In genomic region chr12:100263131-100263530, GRCh38 we compare ENCODE assay signal across 22 cellular contexts. TPM values are rescaled to one million over a fixed set of nuclear protein-coding genes. Genes with fewer than 3 reads are reported as not detected.
DNase-seq lines count a peak whose midpoint lies in the region; ATAC-seq, FAIRE-seq and TF ChIP-seq lines count a peak whose summit lies in the region.
"Had no signal": no experiment of that assay in that cellular context is flagged by ENCODE, and none has a peak within 500 bp of the region (broad histone marks: within the 10 kb centered on the region; RNA-seq: fewer than 3 reads in every experiment).

No MANE protein-coding gene starts in this region.

- H3K4me2 ChIP-seq in IMR-90 (ENCODE audit: low read depth, low read length) (no peak overlapping the region), K562 (ENCODE audit: insufficient read depth, low read length) (no peak overlapping the region)
- H3K4me2 ChIP-seq: BLaER1 treated with 17β-estradiol and CSF1 and Interleukin-3, amounts not matched to agents 10 nM and 100 nM had no signal

- no peak for TF ChIP-seq RAD21 in IMR-90 (IDR thresholded peaks at IDR 0.05; ENCODE audit: low read length)
- no peak for TF ChIP-seq RAD21 in K562 (CRISPR knock-in tag; conservative IDR thresholded peaks at IDR 0.05 in 1 of 2, IDR thresholded peaks at IDR 0.05 in 1 of 2)

- no peak overlapping the region for H2BK15ac ChIP-seq in IMR-90 (ENCODE audit: low read depth, low read length)

- H2AK9ac ChIP-seq in IMR-90 (replicated peaks; ENCODE audit: low read depth, low read length, poor library complexity) = no peak overlapping the region

- H2BK5ac ChIP-seq in IMR-90 (ENCODE audit: low read depth, low read length, poor library complexity, severe bottlenecking) = no peak overlapping the region

- H3K36me3 Mint-ChIP-seq in natural killer cell treated with Interleukin-12 subunit alpha and Interleukin-12 subunit beta and Interleukin-15 and Interleukin-18, amount 100 ng/mL, for 72 hours = no peaks in the 10 kb centered on the region

- H3K27me3 ChIP-seq in A673 (replicated peaks; ENCODE audit: insufficient read depth, low read depth, low read length, poor library complexity) (no peaks in the 10 kb centered on the region), IMR-90 (ENCODE audit: control insufficient read depth, insufficient read depth, low read length) (no peaks in the 10 kb centered on the region), K562 (ENCODE audit: control insufficient read depth in 2 of 2, insufficient read depth in 2 of 2, low read length in 2 of 2) (no peaks in the 10 kb centered on the region)
- H3K27me3 ChIP-seq: BLaER1 treated with 17β-estradiol and CSF1 and Interleukin-3, amounts not matched to agents 10 nM and 100 nM had no signal

- peaks cover 6% of the 10 kb centered on the region in 2 donors for H3K4me1 Mint-ChIP-seq in natural killer cell treated with Interleukin-12 subunit alpha and Interleukin-12 subunit beta and Interleukin-15 and Interleukin-18, amount 100 ng/mL, for 72 hours (ENCODE audit: low read depth in 2 of 2)

- H3K4me3 ChIP-seq in A673 (ENCODE audit: low read depth, low read length, poor library complexity, severe bottlenecking) (no peak overlapping the region), IMR-90 (ENCODE audit: insufficient read depth, low read depth, low read length) (no peak overlapping the region), K562 (no peak overlapping the region)
- H3K4me3 ChIP-seq: BLaER1 treated with 17β-estradiol and CSF1 and Interleukin-3, amounts not matched to agents 10 nM and 100 nM had no signal

- H3K9me3 ChIP-seq in A673 (ENCODE audit: low read depth, low read length, poor library complexity, severe bottlenecking) (no peaks in the 10 kb centered on the region), IMR-90 (ENCODE audit: control insufficient read depth, insufficient read depth, low read length) (no peaks in the 10 kb centered on the region), K562 (replicated peaks; ENCODE audit: control insufficient read depth, insufficient read depth, low read depth, low read length) (no peaks in the 10 kb centered on the region)
- H3K9me3 ChIP-seq: BLaER1 treated with 17β-estradiol and CSF1 and Interleukin-3, amounts not matched to agents 10 nM and 100 nM; Caco-2 had no signal

- H3K9me1 ChIP-seq in IMR-90 (ENCODE audit: insufficient read depth, low read length) (0 out of 2 replicates have a peak, but pooled peaks cover 3% of the 10 kb centered on the region), K562 (ENCODE audit: control insufficient read depth, insufficient read depth, low read length) (no peaks in the 10 kb centered on the region)

- no peak overlapping the region for H3K14ac ChIP-seq in IMR-90 (replicated peaks; ENCODE audit: low read depth, low read length)

- no peak overlapping the region for H2AK5ac ChIP-seq in IMR-90 (ENCODE audit: low read depth, low read length)

- H2AFZ ChIP-seq in IMR-90 (replicated peaks; ENCODE audit: low read length, poor library complexity) (peak overlapping the region; percentile 32), K562 (ENCODE audit: low read depth, low read length) (no peak overlapping the region)

- H3K9me3 Mint-ChIP-seq in natural killer cell treated with Interleukin-12 subunit alpha and Interleukin-12 subunit beta and Interleukin-15 and Interleukin-18, amount 100 ng/mL, for 72 hours = no peaks in the 10 kb centered on the region
- H3K9me3 Mint-ChIP-seq: CD4-positive, alpha-beta T cell; CD8-positive, alpha-beta T cell had no signal

- H4K91ac ChIP-seq in IMR-90 (ENCODE audit: insufficient read depth, low read depth, low read length) = no peak overlapping the region

- no CpG with 5 or more reads among the region's 5 CpGs for WGBS in IMR-90 (ENCODE audit: extremely low coverage in 2 of 2, insufficient read length in 1 of 2), 2 experiments
- whole genome bisulfite sequencing in K562 (ENCODE audit: insufficient coverage, low coverage, missing lambda C conversion rate) = 65% methylated on average over 5 of the region's 5 CpGs

- H4K5ac ChIP-seq in IMR-90 (ENCODE audit: low read depth, low read length) = no peak overlapping the region

- ATAC-seq in IMR-90 (ENCODE audit: low read depth) (no peak), K562 (no peak), HG03521 (IDR thresholded peaks at IDR 0.05; ENCODE audit: unreplicated experiment) (no peak), HG02938 (IDR thresholded peaks at IDR 0.05; ENCODE audit: unreplicated experiment) (no peak)
- no peak for ATAC-seq in natural killer cell treated with Interleukin-12 subunit alpha and Interleukin-12 subunit beta and Interleukin-15 and Interleukin-18, amount 100 ng/mL, for 72 hours
- ATAC-seq: CD8-positive, alpha-beta T cell had no signal

- in situ Hi-C loops in IMR-90 (cut with MboI; ENCODE audit: low sequenced_read_pairs) = no loop called here
- in situ Hi-C loops in K562 (cut with MboI) = no loop called here

- H3K27ac ChIP-seq in A673 (ENCODE audit: low read depth, low read length, poor library complexity, severe bottlenecking) = no peak overlapping the region
- H3K27ac ChIP-seq in IMR-90 (ENCODE audit: insufficient read depth, low read length) = no peak overlapping the region
- no peak overlapping the region for H3K27ac ChIP-seq in K562 (ENCODE audit: extremely low read depth, low read depth, low read length)
- H3K27ac ChIP-seq: BLaER1 treated with 17β-estradiol and CSF1 and Interleukin-3, amounts not matched to agents 10 nM and 100 nM; C4-2B had no signal

- CTCF ChIA-PET in A673 (lab: Charles Lee) (no interaction called here), IMR-90 (lab: Yijun Ruan, JAX) (no interaction called here), K562 (lab: Yijun Ruan, JAX; ENCODE audit: low intra/inter-chr PET ratio) (no interaction called here)

- H3K4me1 ChIP-seq in A673 (ENCODE audit: insufficient read depth, low read length, poor library complexity, severe bottlenecking) = peaks cover 22% of the 10 kb centered on the region
- H3K4me1 ChIP-seq in IMR-90 (ENCODE audit: control insufficient read depth, insufficient read depth, low read length) = peaks cover 2% of the 10 kb centered on the region; the same call in 1 of the 2 replicates
- H3K4me1 ChIP-seq in K562 (replicated peaks in 1 of 2; ENCODE audit: control insufficient read depth in 2 of 2, insufficient read depth in 2 of 2, low read length in 2 of 2) = peaks cover 0 to 6% of the 10 kb centered on the region in 2 experiments; a peak in 1 of 5 replicates
- H3K4me1 ChIP-seq: Caco-2 had no signal

- TF ChIP-seq EP300 in K562 (IDR thresholded peaks at IDR 0.05; ENCODE audit: low read length) = no peak

- no peak overlapping the region for H2BK20ac ChIP-seq in IMR-90 (ENCODE audit: low read depth, low read length)

- no peak overlapping the region for H3K9ac ChIP-seq in IMR-90 (ENCODE audit: low read depth, low read length)
- no peak overlapping the region for H3K9ac ChIP-seq in K562 (ENCODE audit: insufficient read depth in 1 of 2, low read depth in 2 of 2, low read length in 2 of 2)
- H3K9ac ChIP-seq: BLaER1 treated with 17β-estradiol and CSF1 and Interleukin-3, amounts not matched to agents 10 nM and 100 nM had no signal

- no peak overlapping the region for H3K4ac ChIP-seq in IMR-90 (ENCODE audit: low read depth, low read length)

- peak; percentile 18 for DNase-seq in A673 (ENCODE audit: low spot score)
- no peak for DNase-seq in IMR-90
- DNase-seq in K562 (ENCODE audit: extremely low read depth in 1 of 4, low spot score in 3 of 4) = no peak
- DNase-seq in natural killer cell treated with Interleukin-12 subunit alpha and Interleukin-12 subunit beta and Interleukin-15 and Interleukin-18, amount 100 ng/mL, for 72 hours (ENCODE audit: low spot score) = no peak
- DNase-seq: 8988T; AML-193; Caco-2; Calu3; CD4-positive, alpha-beta T cell; CD8-positive, alpha-beta T cell; DMS79 treated with DMSO at 0.1 percent for 48 hours; GF-D8 had no signal

- H3K36me3 ChIP-seq in A673 (ENCODE audit: insufficient read depth, low read length, poor library complexity, severe bottlenecking) = no peaks in the 10 kb centered on the region
- H3K36me3 ChIP-seq in IMR-90 (ENCODE audit: control insufficient read depth, insufficient read depth, low read length) = no peaks in the 10 kb centered on the region
- no peaks in the 10 kb centered on the region for H3K36me3 ChIP-seq in K562 (ENCODE audit: control insufficient read depth, insufficient read depth, low read length)
- H3K36me3 ChIP-seq: BLaER1 treated with 17β-estradiol and CSF1 and Interleukin-3, amounts not matched to agents 10 nM and 100 nM had no signal

- H4K8ac ChIP-seq in IMR-90 (ENCODE audit: low read depth in 2 of 2, low read length in 2 of 2) = no peak overlapping the region

- POLR2A ChIA-PET in A673 (lab: Charles Lee; ENCODE audit: low non-redundant PET) = no interaction called here
- POLR2A ChIA-PET in IMR-90 (lab: Charles Lee; ENCODE audit: unreplicated experiment) = no interaction called here
- POLR2A ChIA-PET in K562 (lab: Yijun Ruan, JAX) = no interaction called here

- BruUV-seq in A673 (replicated peaks; lab: Mats Ljungman, UMichigan) = no TSS peak
- BruUV-seq in IMR-90 (replicated peaks; lab: Mats Ljungman, UMichigan) = no TSS peak
- no TSS peak for BruUV-seq in K562 (replicated peaks; lab: Mats Ljungman, UMichigan)

- H3K79me2 ChIP-seq in K562 (ENCODE audit: control insufficient read depth, insufficient read depth, low read length) = peaks cover 15% of the 10 kb centered on the region

- H3K56ac ChIP-seq in IMR-90 (ENCODE audit: extremely low read depth, insufficient read depth, low read length) = no peak overlapping the region

- intact Hi-C loops in A673 (cut with micrococcal nuclease; ENCODE audit: unreplicated experiment) (no loop called here), IMR-90 (cut with micrococcal nuclease) (no loop called here), K562 (cut with micrococcal nuclease) (no loop called here)

- TF ChIP-seq CTCF in A673 (conservative IDR thresholded peaks at IDR 0.05; ENCODE audit: low read depth, low read length) (no peak), IMR-90 (conservative IDR thresholded peaks at IDR 0.05; ENCODE audit: low read depth, low read length) (no peak), K562 (IDR thresholded peaks at IDR 0.05 in 2 of 3, conservative IDR thresholded peaks at IDR 0.05 in 1 of 3; ENCODE audit: insufficient read depth in 2 of 3, low read depth in 1 of 3, low read length in 3 of 3) (no peak)

- H4K20me1 ChIP-seq in IMR-90 (ENCODE audit: insufficient read depth, low read length) (no peaks in the 10 kb centered on the region; the same call in none of the 2 replicates), K562 (replicated peaks; ENCODE audit: control insufficient read depth, insufficient read depth, low read length) (no peaks in the 10 kb centered on the region)

- H2BK120ac ChIP-seq in IMR-90 (ENCODE audit: low read depth, low read length) = no peak overlapping the region

- H3K27ac Mint-ChIP-seq in natural killer cell treated with Interleukin-12 subunit alpha and Interleukin-12 subunit beta and Interleukin-15 and Interleukin-18, amount 100 ng/mL, for 72 hours = no peak overlapping the region
- H3K27ac Mint-ChIP-seq: B cell; CD4-positive, alpha-beta T cell; CD8-positive, alpha-beta T cell had no signal

- peaks cover 0 to 5% of the 10 kb centered on the region in 2 donors for H3K27me3 Mint-ChIP-seq in natural killer cell treated with Interleukin-12 subunit alpha and Interleukin-12 subunit beta and Interleukin-15 and Interleukin-18, amount 100 ng/mL, for 72 hours
- H3K27me3 Mint-ChIP-seq: B cell; CD4-positive, alpha-beta T cell had no signal

- FAIRE-seq in K562 (lab: Jason Lieb, UNC) = no peak
- FAIRE-seq: A204.1, D721Med, G401.6, GM12891, GM19239 had no signal

- no peak for TF ChIP-seq POLR2A in IMR-90 (IDR thresholded peaks at IDR 0.05; ENCODE audit: low read depth, low read length)
- TF ChIP-seq POLR2A in K562 (conservative IDR thresholded peaks at IDR 0.05) = no peak

- dilution Hi-C loops in IMR-90 (cut with HindIII; ENCODE audit: low sequenced_read_pairs, unreplicated experiment) = no loop called here

- H3K4me3 Mint-ChIP-seq in natural killer cell treated with Interleukin-12 subunit alpha and Interleukin-12 subunit beta and Interleukin-15 and Interleukin-18, amount 100 ng/mL, for 72 hours = no peak overlapping the region
- H3K4me3 Mint-ChIP-seq: B cell; CD8-positive, alpha-beta T cell had no signal

- H3K79me1 ChIP-seq in IMR-90 (ENCODE audit: low read depth in 1 of 2, low read length in 2 of 2) = peaks cover 7 to 8% of the 10 kb centered on the region in 2 experiments; a peak in 3 of 4 replicates

- no peak overlapping the region for H3K18ac ChIP-seq in IMR-90 (ENCODE audit: low read depth, low read length)

- no peak overlapping the region for H3K23ac ChIP-seq in IMR-90 (ENCODE audit: low read depth, low read length)

RNA-seq across cellular contexts. Expression of gene DEPDC4, which starts 3.7 kb away (rescaled TPM):
- 2.0 and 3.2 TPM in 2 replicates for total RNA-seq in A673 (2021)
- 0.72 and 7.5 TPM in 2 replicates for total RNA-seq in IMR-90 (2012; rRNA removed)
- 0.39 and 0.79 TPM in 2 replicates for polyA plus RNA-seq in IMR-90 (2012; rRNA removed)
- polyA plus RNA-seq in IMR-90 (2012; cell fraction: cytosol; rRNA removed) = 0.08 and 4.5 TPM in 2 replicates
- polyA plus RNA-seq in IMR-90 (2012; cell fraction: nucleus; rRNA removed; ENCODE audit: low replicate concordance) = 3.2 TPM in 1 of 2 replicates, not detected in the other
- 2.5 and 13.4 TPM in 2 replicates for total RNA-seq in K562 (2011; cell fraction: chromatin; rRNA removed; ENCODE audit: low replicate concordance)
- 2.3 and 2.8 TPM in 2 replicates for total RNA-seq in K562 (2011; cell fraction: nucleolus; rRNA removed)
- 5.1 and 5.5 TPM in 2 replicates for total RNA-seq in K562 (2011; cell fraction: nucleoplasm; rRNA removed)
- total RNA-seq in K562 (2014; rRNA removed) = 3.0 and 3.6 TPM in 2 replicates
- total RNA-seq in K562 (2014; rRNA removed; fragmentation: Illumina TruSeq; extraction: Trizol) = 6.9 and 8.8 TPM in 2 replicates
- 4.6 and 5.0 TPM in 2 replicates for total RNA-seq in K562 (2015; rRNA removed; fragmentation: Illumina TruSeq; extraction: Trizol)
- 4.3 and 5.7 TPM in 2 replicates for total RNA-seq in K562 (2021)
- 5.2 and 9.5 TPM in 2 replicates for polyA plus RNA-seq in K562 (2011; rRNA removed)
- polyA plus RNA-seq in K562 (2011; cell fraction: cytosol; rRNA removed) = 0.73 and 1.1 TPM in 2 replicates
- 1.8 and 3.6 TPM in 2 replicates for polyA plus RNA-seq in K562 (2011; cell fraction: nucleus; rRNA removed)
- 4.3 and 7.1 TPM in 2 replicates for polyA plus RNA-seq in K562 (2012)
- polyA plus RNA-seq in K562 (2014; fragmentation: Illumina TruSeq; extraction: Trizol) = 7.3 and 8.3 TPM in 2 replicates
- 10 to 100 TPM; 11.9 to 13.2 TPM for polyA plus RNA-seq in K562 (2014; fragmentation: Nextera tagmentation; extraction: Ambion mirVana)
- polyA plus RNA-seq in K562 (2014; rRNA removed) = 5.6 and 7.4 TPM in 2 replicates
- 4.7 and 9.5 TPM in 2 replicates for polyA minus RNA-seq in K562 (2011; rRNA and poly(A)+ RNA removed)
- polyA minus RNA-seq in K562 (2011; cell fraction: cytosol; rRNA and poly(A)+ RNA removed) = 2.3 and 3.1 TPM in 2 replicates
- polyA minus RNA-seq in K562 (2011; cell fraction: nucleus; rRNA and poly(A)+ RNA removed) = 4.4 TPM in 2 replicates
- total RNA-seq in natural killer cell treated with Interleukin-12 subunit alpha and Interleukin-12 subunit beta and Interleukin-15 and Interleukin-18, amount 100 ng/mL, for 72 hours = 1 to 10 TPM in 1 of 2 donors, under 1 TPM in 1; 0.88 to 1.2 TPM

RNA-seq across cellular contexts. Expression of gene SCYL2, which starts 3.8 kb away (rescaled TPM):
- total RNA-seq in A673 (2021) (51.8 and 61.3 TPM in 2 replicates), IMR-90 (2012; rRNA removed) (52.0 and 67.2 TPM in 2 replicates), K562 (2014; rRNA removed) (27.3 and 28.2 TPM in 2 replicates), K562 (2014; rRNA removed; fragmentation: Illumina TruSeq; extraction: Trizol) (46.9 and 53.9 TPM in 2 replicates), K562 (2015; rRNA removed; fragmentation: Illumina TruSeq; extraction: Trizol) (42.3 and 49.0 TPM in 2 replicates), K562 (2021) (35.2 and 39.1 TPM in 2 replicates)
- polyA plus RNA-seq in IMR-90 (2012; rRNA removed) (13.3 and 15.3 TPM in 2 replicates), K562 (2011; rRNA removed) (24.4 and 32.9 TPM in 2 replicates), K562 (2014; fragmentation: Illumina TruSeq; extraction: Trizol) (33.9 and 39.8 TPM in 2 replicates), K562 (2014; fragmentation: Nextera tagmentation; extraction: Ambion mirVana) (10 to 100 TPM in 1 of 2 experiments, 1 to 10 TPM in 1; 9.9 to 11.8 TPM), K562 (2014; rRNA removed) (18.5 and 18.7 TPM in 2 replicates)
- polyA plus RNA-seq in IMR-90 (2012; cell fraction: cytosol; rRNA removed) = 3.8 and 4.3 TPM in 2 replicates
- 2.4 and 21.2 TPM in 2 replicates for polyA plus RNA-seq in IMR-90 (2012; cell fraction: nucleus; rRNA removed; ENCODE audit: low replicate concordance)
- total RNA-seq in K562 (2011; cell fraction: chromatin; rRNA removed; ENCODE audit: low replicate concordance) = 23.8 and 82.4 TPM in 2 replicates
- 8.8 and 13.7 TPM in 2 replicates for total RNA-seq in K562 (2011; cell fraction: nucleolus; rRNA removed)
- total RNA-seq in K562 (2011; cell fraction: nucleoplasm; rRNA removed) = 23.8 and 28.7 TPM in 2 replicates
- polyA plus RNA-seq in K562 (2011; cell fraction: cytosol; rRNA removed) = 7.0 and 14.3 TPM in 2 replicates
- 15.6 and 17.8 TPM in 2 replicates for polyA plus RNA-seq in K562 (2011; cell fraction: nucleus; rRNA removed)
- polyA plus RNA-seq in K562 (2012) = 21.7 and 31.6 TPM in 2 replicates
- polyA minus RNA-seq in K562 (2011; rRNA and poly(A)+ RNA removed) = 61.6 and 68.9 TPM in 2 replicates
- 26.4 and 29.7 TPM in 2 replicates for polyA minus RNA-seq in K562 (2011; cell fraction: cytosol; rRNA and poly(A)+ RNA removed)
- polyA minus RNA-seq in K562 (2011; cell fraction: nucleus; rRNA and poly(A)+ RNA removed) = 17.4 and 24.2 TPM in 2 replicates
- 10 to 100 TPM; 33.3 to 43.5 TPM for total RNA-seq in natural killer cell treated with Interleukin-12 subunit alpha and Interleukin-12 subunit beta and Interleukin-15 and Interleukin-18, amount 100 ng/mL, for 72 hours
